22 cellular contexts compared by ENCODE assay signal in genomic region chr7:47281161-47281560, GRCh38.
DNase-seq lines count a peak whose midpoint lies in the region; ATAC-seq, FAIRE-seq and TF ChIP-seq lines count a peak whose summit lies in the region.
"Had no signal": no experiment of that assay in that cellular context is flagged by ENCODE, and none has a peak within 500 bp of the region (broad histone marks: within the 10 kb centered on the region; RNA-seq: fewer than 3 reads in every experiment).

No MANE protein-coding gene starts in this region.

- H3K9ac ChIP-seq in mesendoderm (ENCODE audit: low read length), result no peak overlapping the region
- H3K9ac ChIP-seq: BLaER1 had no signal

- TF ChIP-seq POLR2A in sigmoid colon (IDR thresholded peaks at IDR 0.05), result no peak

- H2AK5ac ChIP-seq in mesendoderm (ENCODE audit: low read length), result no peak overlapping the region

- no peaks in the 10 kb centered on the region for H3K9me3 ChIP-seq in sigmoid colon
- H3K9me3 ChIP-seq: Caco-2, HAP-1 had no signal

- H3K79me2 ChIP-seq in mesendoderm (ENCODE audit: control insufficient read depth, insufficient read depth, low read length), result no peaks in the 10 kb centered on the region

- no peak for DNase-seq in chondrocyte (ENCODE audit: low spot score)
- no peak for DNase-seq in mesothelial cell of epicardium (ENCODE audit: low spot score in 2 of 2, unreplicated experiment in 2 of 2)
- peak; percentile 55 for DNase-seq in sigmoid colon
- DNase-seq in urothelium cell line (ENCODE audit: low spot score), result no peak
- DNase-seq in mesendoderm, result no peak
- no peak for DNase-seq in GM03348 (ENCODE audit: low spot score)
- DNase-seq: CD4-positive, CD25-positive, alpha-beta regulatory T cell; CD8-positive, alpha-beta T cell; DMS153; DND-41; GOT3; HFFc6 had no signal

- H3K9me3 Mint-ChIP-seq in chondrocyte (ENCODE audit: low read depth) (no peaks in the 10 kb centered on the region), mesothelial cell of epicardium (peaks cover 5% of the 10 kb centered on the region)
- H3K9me3 Mint-ChIP-seq: HFFc6 had no signal

- peak; percentile 73 for FAIRE-seq in urothelium cell line (lab: Jason Lieb, UNC)
- FAIRE-seq: G401.6, GM12878, GM19239, H54 had no signal

- no peak overlapping the region for H3K56ac ChIP-seq in mesendoderm (ENCODE audit: low read length)

- H3K36me3 Mint-ChIP-seq in chondrocyte (ENCODE audit: low read depth) (peaks cover 71% of the 10 kb centered on the region), mesothelial cell of epicardium (peaks cover 78% of the 10 kb centered on the region)
- H3K36me3 Mint-ChIP-seq: CD4-positive, CD25-positive, alpha-beta regulatory T cell; CD8-positive, alpha-beta T cell had no signal

- H3K4ac ChIP-seq in mesendoderm (ENCODE audit: low read depth, low read length), result no peak overlapping the region

- no peak overlapping the region for H4K8ac ChIP-seq in mesendoderm (ENCODE audit: low read depth, low read length)

- no peak overlapping the region for H4K5ac ChIP-seq in mesendoderm (ENCODE audit: low read length)

- H3K23ac ChIP-seq in mesendoderm (ENCODE audit: low read length), result no peak overlapping the region

- no peaks in the 10 kb centered on the region for H3K79me1 ChIP-seq in mesendoderm (ENCODE audit: low read length)

- H3K4me3 ChIP-seq in sigmoid colon (no peak overlapping the region), mesendoderm (ENCODE audit: low read length) (no peak overlapping the region)
- H3K4me3 ChIP-seq: BLaER1, GM12878, HAP-1 had no signal

- H3K36me3 ChIP-seq in sigmoid colon (peaks cover 17 to 87% (median 43%) of the 10 kb centered on the region in 4 donors), mesendoderm (ENCODE audit: control insufficient read depth, insufficient read depth, low read length) (no peaks in the 10 kb centered on the region)

- H2BK120ac ChIP-seq in mesendoderm (ENCODE audit: low read depth, low read length), result no peak overlapping the region

- H3K4me2 ChIP-seq in mesendoderm (ENCODE audit: low read length), result no peak overlapping the region

- H3K27ac ChIP-seq in sigmoid colon, result no peak overlapping the region
- no peak overlapping the region for H3K27ac ChIP-seq in mesendoderm (ENCODE audit: low read depth, low read length)
- H3K27ac ChIP-seq: BLaER1, C4-2B had no signal

- H2BK15ac ChIP-seq in mesendoderm (replicated peaks; ENCODE audit: low read depth), result no peak overlapping the region

- no peak overlapping the region for H2BK5ac ChIP-seq in mesendoderm (ENCODE audit: low read length)

- 90 to 91% methylated on average over 3 of the region's 3 CpGs for WGBS in sigmoid colon, 2 donors
- no CpG with 5 or more reads among the region's 3 CpGs for WGBS in mesendoderm (ENCODE audit: extremely low coverage, insufficient coverage, low lambda C conversion rate)

- intact Hi-C loops in sigmoid colon (cut with DNase I), result no loop called here

- TF ChIP-seq EP300 in sigmoid colon (IDR thresholded peaks at IDR 0.05), result no peak

- H3K18ac ChIP-seq in mesendoderm (ENCODE audit: low read length), result no peak overlapping the region

- H3K27me3 Mint-ChIP-seq in chondrocyte (ENCODE audit: low read depth), result no peaks in the 10 kb centered on the region
- H3K27me3 Mint-ChIP-seq in mesothelial cell of epicardium (ENCODE audit: low read depth), result no peaks in the 10 kb centered on the region
- H3K27me3 Mint-ChIP-seq: B cell; CD4-positive, CD25-positive, alpha-beta regulatory T cell had no signal

- H3K4me1 Mint-ChIP-seq in chondrocyte (ENCODE audit: low read depth), result peaks cover 11% of the 10 kb centered on the region
- no peaks in the 10 kb centered on the region for H3K4me1 Mint-ChIP-seq in mesothelial cell of epicardium
- H3K4me1 Mint-ChIP-seq: CD4-positive, CD25-positive, alpha-beta regulatory T cell had no signal

- H3K4me1 ChIP-seq in sigmoid colon (no peaks in the 10 kb centered on the region), mesendoderm (ENCODE audit: control insufficient read depth, low read depth, low read length) (no peaks in the 10 kb centered on the region)
- H3K4me1 ChIP-seq: HAP-1 had no signal

- no peak for TF ChIP-seq CTCF in chondrocyte (IDR thresholded peaks at IDR 0.05)
- no peak for TF ChIP-seq CTCF in mesothelial cell of epicardium (IDR thresholded peaks at IDR 0.05; ENCODE audit: unreplicated experiment)
- TF ChIP-seq CTCF in sigmoid colon (IDR thresholded peaks at IDR 0.05), result no peak

- H3K4me3 Mint-ChIP-seq in chondrocyte (ENCODE audit: unreplicated experiment) (no peak overlapping the region), mesothelial cell of epicardium (no peak overlapping the region)
- H3K4me3 Mint-ChIP-seq: B cell; CD4-positive, CD25-positive, alpha-beta regulatory T cell; CD8-positive, alpha-beta T cell; HFFc6 had no signal

- peak overlapping the region; percentile 45 for H3K27ac Mint-ChIP-seq in chondrocyte (ENCODE audit: unreplicated experiment)
- peak overlapping the region; percentile 5 for H3K27ac Mint-ChIP-seq in mesothelial cell of epicardium
- H3K27ac Mint-ChIP-seq: B cell; CD4-positive, CD25-positive, alpha-beta regulatory T cell; CD8-positive, alpha-beta T cell; HFFc6 had no signal

- H3K27me3 ChIP-seq in sigmoid colon, result no peaks in the 10 kb centered on the region
- no peaks in the 10 kb centered on the region for H3K27me3 ChIP-seq in mesendoderm (ENCODE audit: insufficient read depth, low read length, poor library complexity)
- H3K27me3 ChIP-seq: BLaER1 had no signal

- ATAC-seq in GM19324 (IDR thresholded peaks at IDR 0.05; ENCODE audit: low FRiP score, unreplicated experiment), result no peak
- ATAC-seq: CD8-positive, alpha-beta T cell; GM12878 had no signal
